14 cellular contexts compared by ENCODE assay signal in genomic region chr15:98154863-98155262, GRCh38.
A peak's percentile ranks its signal among the peaks of the same experiment; 100 is the strongest.
DNase-seq lines count a peak whose midpoint lies in the region; ATAC-seq and TF ChIP-seq lines count a peak whose summit lies in the region.
"Had no signal": no experiment of that assay in that cellular context is flagged by ENCODE, and none has a peak within 500 bp of the region (broad histone marks: within the 10 kb centered on the region; RNA-seq: fewer than 3 reads in every experiment).

No MANE protein-coding gene starts in this region.

- POLR2A ChIA-PET in activated CD4-positive, alpha-beta T cell treated with anti-CD3 and anti-CD28 coated beads, Interleukin-2, amount 10 ng/mL, durations not matched to agents 7 days and 5 days (lab: Charles Lee): no interaction called here

- no peak overlapping the region for H3K4me3 ChIP-seq in fibroblast of pulmonary artery (replicated peaks; ENCODE audit: low read depth, low read length)
- H3K4me3 ChIP-seq: right lobe of liver, testis had no signal

- no peak for TF ChIP-seq CTCF in fibroblast of pulmonary artery (IDR thresholded peaks at IDR 0.05; ENCODE audit: low read length, missing control alignments)

- peaks cover 13% of the 10 kb centered on the region for H3K4me1 Mint-ChIP-seq in activated CD4-positive, alpha-beta T cell treated with anti-CD3 and anti-CD28 coated beads, Interleukin-2, amount 10 ng/mL, durations not matched to agents 7 days and 5 days
- H3K4me1 Mint-ChIP-seq in activated CD4-positive, alpha-beta T cell treated with anti-CD3 and anti-CD28 coated beads, Interleukin-2, amount 10 ng/mL, durations not matched to agents 24 days and 14 days: peaks cover 6% of the 10 kb centered on the region

- ATAC-seq in SK-N-SH treated with all-trans-retinoic acid at 6 μM for 48 hours (peak; percentile 28; the same call in 1 of the 3 replicates), HG02763 (IDR thresholded peaks at IDR 0.05; ENCODE audit: unreplicated experiment) (no peak)
- ATAC-seq: right lobe of liver had no signal

- peak overlapping the region; percentile 13 for H3K27ac Mint-ChIP-seq in activated CD4-positive, alpha-beta T cell treated with anti-CD3 and anti-CD28 coated beads, Interleukin-2, amount 10 ng/mL, durations not matched to agents 7 days and 5 days
- no peak overlapping the region for H3K27ac Mint-ChIP-seq in activated CD4-positive, alpha-beta T cell treated with anti-CD3 and anti-CD28 coated beads, Interleukin-2, amount 10 ng/mL, durations not matched to agents 24 days and 14 days

- DNase-seq in activated CD4-positive, alpha-beta T cell treated with anti-CD3 and anti-CD28 coated beads, Interleukin-2, amount 10 ng/mL, durations not matched to agents 7 days and 5 days: no peak
- no peak for DNase-seq in activated CD4-positive, alpha-beta T cell treated with anti-CD3 and anti-CD28 coated beads, Interleukin-2, amount 10 ng/mL, durations not matched to agents 24 days and 14 days
- DNase-seq in fibroblast of pulmonary artery (ENCODE audit: low read depth): peak; percentile 10
- no peak for DNase-seq in DMS79 (lab: John Stamatoyannopoulos, UW)
- DNase-seq in 8988T: no peak
- DNase-seq in COR-L47 (lab: John Stamatoyannopoulos, UW): no peak
- DNase-seq: activated CD4-positive, alpha-beta T cell treated with anti-CD3 and anti-CD28 coated beads for 1 hour; naive B cell; NCI-H1694; right lobe of liver; testis had no signal

- H3K9me3 Mint-ChIP-seq in activated CD4-positive, alpha-beta T cell treated with anti-CD3 and anti-CD28 coated beads, Interleukin-2, amount 10 ng/mL, durations not matched to agents 7 days and 5 days: no peaks in the 10 kb centered on the region
- H3K9me3 Mint-ChIP-seq in activated CD4-positive, alpha-beta T cell treated with anti-CD3 and anti-CD28 coated beads, Interleukin-2, amount 10 ng/mL, durations not matched to agents 24 days and 14 days: peaks cover 6% of the 10 kb centered on the region

- no peaks in the 10 kb centered on the region for H3K36me3 Mint-ChIP-seq in activated CD4-positive, alpha-beta T cell treated with anti-CD3 and anti-CD28 coated beads, Interleukin-2, amount 10 ng/mL, durations not matched to agents 7 days and 5 days (ENCODE audit: low read depth)
- no peaks in the 10 kb centered on the region for H3K36me3 Mint-ChIP-seq in activated CD4-positive, alpha-beta T cell treated with anti-CD3 and anti-CD28 coated beads, Interleukin-2, amount 10 ng/mL, durations not matched to agents 24 days and 14 days (ENCODE audit: low read depth)
- H3K36me3 Mint-ChIP-seq: brain, naive B cell had no signal

- no peak overlapping the region for H3K4me3 Mint-ChIP-seq in activated CD4-positive, alpha-beta T cell treated with anti-CD3 and anti-CD28 coated beads, Interleukin-2, amount 10 ng/mL, durations not matched to agents 7 days and 5 days
- H3K4me3 Mint-ChIP-seq in activated CD4-positive, alpha-beta T cell treated with anti-CD3 and anti-CD28 coated beads, Interleukin-2, amount 10 ng/mL, durations not matched to agents 24 days and 14 days: no peak overlapping the region
- H3K4me3 Mint-ChIP-seq: brain, naive B cell had no signal

- H3K27me3 Mint-ChIP-seq in activated CD4-positive, alpha-beta T cell treated with anti-CD3 and anti-CD28 coated beads, Interleukin-2, amount 10 ng/mL, durations not matched to agents 7 days and 5 days: peaks cover 16% of the 10 kb centered on the region
- H3K27me3 Mint-ChIP-seq in activated CD4-positive, alpha-beta T cell treated with anti-CD3 and anti-CD28 coated beads, Interleukin-2, amount 10 ng/mL, durations not matched to agents 24 days and 14 days: peaks cover 33% of the 10 kb centered on the region
- H3K27me3 Mint-ChIP-seq: naive B cell had no signal

- intact Hi-C loops in activated CD4-positive, alpha-beta T cell treated with anti-CD3 and anti-CD28 coated beads, Interleukin-2, amount 10 ng/mL, durations not matched to agents 24 days and 14 days (cut with micrococcal nuclease): no loop called here

- CTCF ChIA-PET in activated CD4-positive, alpha-beta T cell treated with anti-CD3 and anti-CD28 coated beads, Interleukin-2, amount 10 ng/mL, durations not matched to agents 7 days and 5 days (lab: Charles Lee): no interaction called here

TF ChIP-seq in SK-N-SH treated with all-trans-retinoic acid at 6 μM for 48 hours, 23 proteins besides CTCF, POLR2A, EP300 and RAD21:
- TF ChIP-seq ISL1 (CRISPR knock-in tag; IDR thresholded peaks at IDR 0.05) (no peak), CREB5 (CRISPR knock-in tag; IDR thresholded peaks at IDR 0.05; ENCODE audit: low read depth) (no peak), ZC3H10 (CRISPR knock-in tag; IDR thresholded peaks at IDR 0.05) (no peak), ZFP30 (CRISPR knock-in tag; IDR thresholded peaks at IDR 0.05) (no peak)
